ENCODE assay signal across 8 cellular contexts in genomic region chr9:131238402-131239021, GRCh38. TPM values are rescaled to one million over a fixed set of nuclear protein-coding genes. Genes with fewer than 3 reads are reported as not detected.
DNase-seq lines count a peak whose midpoint lies in the region; ATAC-seq, FAIRE-seq and TF ChIP-seq lines count a peak whose summit lies in the region.

No MANE protein-coding gene starts in this region.

- H2AFZ ChIP-seq in GM12878 (ENCODE audit: control insufficient read depth, low read depth, low read length) (peak overlapping the region; percentile 78), mesenchymal stem cell (ENCODE audit: low read depth, low read length) (peak overlapping the region; percentile 58)

- H4K20me1 ChIP-seq in GM12878 (ENCODE audit: control insufficient read depth, insufficient read depth) = no peaks in the 10 kb centered on the region

- FAIRE-seq in GM12878 (lab: Jason Lieb, UNC) = no peak

- H3K4ac ChIP-seq in mesenchymal stem cell (ENCODE audit: low read depth in 1 of 2, low read length in 2 of 2) = peak overlapping the region; percentile 2 to 90

- H3K14ac ChIP-seq in mesenchymal stem cell (ENCODE audit: low read length in 2 of 2) = no peak overlapping the region

- no peak overlapping the region for H3K23ac ChIP-seq in mesenchymal stem cell (ENCODE audit: low read length in 2 of 2)

- peak overlapping the region; percentile 82 for H3K4me2 ChIP-seq in GM12878 (ENCODE audit: control insufficient read depth, insufficient read depth)
- no peak overlapping the region for H3K4me2 ChIP-seq in mesenchymal stem cell (ENCODE audit: low read length, poor library complexity, severe bottlenecking)

- RAD21 ChIA-PET in GM12878 (lab: Charles Lee; ENCODE audit: unreplicated experiment) = interaction anchor here (1.1 to 1.9 kb wide), 4 partner anchors 11 to 58 kb away, joined by 3 to 10 read pairs (median 6); no protein-coding TSS in a partner anchor

- SMC1A ChIA-PET in GM12878 (lab: Charles Lee; ENCODE audit: uncharacterized antibody, unreplicated experiment) = interaction anchor here (1.0 to 2.5 kb wide), 6 partner anchors 11 to 98 kb away, joined by 3 to 17 read pairs (median 3); no protein-coding TSS in a partner anchor

- H3K36me3 ChIP-seq in GM12878 (ENCODE audit: control insufficient read depth in 2 of 2, insufficient read depth in 2 of 2, low read length in 1 of 2) (peaks cover 8% of the 10 kb centered on the region in 2 experiments), mesenchymal stem cell (ENCODE audit: control insufficient read depth in 1 of 2, insufficient read depth in 2 of 2, low read depth in 1 of 2, low read length in 2 of 2) (peaks cover 27% of the 10 kb centered on the region in 2 experiments)

- no peaks in the 10 kb centered on the region for H3K27me3 ChIP-seq in GM12878 (replicated peaks in 1 of 2; ENCODE audit: control insufficient read depth in 2 of 2, insufficient read depth in 2 of 2, low read length in 1 of 2)
- H3K27me3 ChIP-seq in mesenchymal stem cell (ENCODE audit: control insufficient read depth in 1 of 2, insufficient read depth in 1 of 2, low read length in 2 of 2) = peaks cover 0 to 18% of the 10 kb centered on the region in 2 experiments

- TF ChIP-seq RAD21 in GM12878 (IDR thresholded peaks at IDR 0.05; ENCODE audit: insufficient read depth, low read depth, low read length) = no peak

- no peak overlapping the region for H2AK5ac ChIP-seq in mesenchymal stem cell (ENCODE audit: low read length, severe bottlenecking)

- intact Hi-C loops in GM12878 (cut with micrococcal nuclease; ENCODE audit: unreplicated experiment) = loop anchor here (2.0 to 5.0 kb wide), 2 partner anchors 14 to 99 kb away; no protein-coding TSS in a partner anchor

- TF ChIP-seq CTCF in GM12878 (IDR thresholded peaks at IDR 0.05 in 2 of 3, conservative IDR thresholded peaks at IDR 0.05 in 1 of 3; ENCODE audit: control insufficient read depth in 2 of 3, extremely low read depth in 1 of 3, insufficient read depth in 1 of 3, low read depth in 3 of 3, low read length in 3 of 3) = no peak

- peak overlapping the region; percentile 86 for H3K27ac ChIP-seq in GM12878 (ENCODE audit: control insufficient read depth, insufficient read depth)
- peak overlapping the region; percentile 38 for H3K27ac ChIP-seq in mesenchymal stem cell (ENCODE audit: low read length, poor library complexity, severe bottlenecking)

- peak overlapping the region; percentile 36 for H2BK15ac ChIP-seq in mesenchymal stem cell (ENCODE audit: low read depth, poor library complexity, severe bottlenecking)

- no peaks in the 10 kb centered on the region for H3K79me2 ChIP-seq in GM12878 (ENCODE audit: control insufficient read depth, insufficient read depth, low read length)

- H3K9me3 ChIP-seq in GM12878 (replicated peaks; ENCODE audit: control insufficient read depth, insufficient read depth, low read length) (no peaks in the 10 kb centered on the region), mesenchymal stem cell (ENCODE audit: control insufficient read depth, low read length) (peaks cover 3% of the 10 kb centered on the region)

- TF ChIP-seq EP300 in GM12878 (IDR thresholded peaks at IDR 0.05; ENCODE audit: borderline replicate concordance in 1 of 2, control insufficient read depth in 1 of 2, low read depth in 2 of 2, low read length in 2 of 2) = peak in 1 of 2 experiments; percentile 38; a peak in 1 of 4 replicates

- DNase-seq in NCI-H748 (lab: John Stamatoyannopoulos, UW; ENCODE audit: unreplicated experiment) (peak; percentile 29), NCI-H748 treated with DMSO at 0.1 percent for 48 hours (lab: John Stamatoyannopoulos, UW) (no peak), GM12878 (ENCODE audit: low read depth, low spot score) (no peak), mesenchymal stem cell (peak; percentile 53), occipital lobe (lab: John Stamatoyannopoulos, UW) (no peak), DMS153 treated with DMSO at 0.1 percent for 48 hours (lab: John Stamatoyannopoulos, UW; ENCODE audit: unreplicated experiment) (no peak), HK-2 (ENCODE audit: unreplicated experiment) (no peak)

- BruUV-seq in GM12878 (replicated peaks; lab: Mats Ljungman, UMichigan) = no TSS peak

- H3K9ac ChIP-seq in GM12878 (ENCODE audit: control insufficient read depth, insufficient read depth, low read length) (peak overlapping the region; percentile 61), mesenchymal stem cell (ENCODE audit: low read length) (peak overlapping the region; percentile 68)

- peak; percentile 25 for ATAC-seq in HG03432 (IDR thresholded peaks at IDR 0.05; ENCODE audit: unreplicated experiment)
- peak; percentile 45 for ATAC-seq in GM12878

- POLR2A ChIA-PET in GM12878 (lab: Charles Lee) = interaction anchor here (0.8 to 2.4 kb wide), 6 partner anchors 10 to 58 kb away, joined by 3 to 12 read pairs (median 4); no protein-coding TSS in a partner anchor

- H3K4me3 ChIP-seq in GM12878 (no peak overlapping the region), mesenchymal stem cell (ENCODE audit: insufficient read depth in 1 of 2, low read depth in 1 of 2, low read length in 2 of 2) (peak overlapping the region in 1 of 2 experiments; percentile 42)

- no peak; the same call in 1 of the 2 replicates for TF ChIP-seq POLR2A in GM12878 (IDR thresholded peaks at IDR 0.05; ENCODE audit: low read depth, low read length)

- CTCF ChIA-PET in GM12878 (lab: Yijun Ruan, JAX) = interaction anchor here (0.7 to 2.3 kb wide), 6 partner anchors 14 to 97 kb away, joined by 3 to 10 read pairs (median 7); no protein-coding TSS in a partner anchor

- 63% methylated on average over 23 of the region's 23 CpGs for WGBS in GM12878 (ENCODE audit: insufficient coverage, insufficient replicate concordance, low lambda C conversion rate, missing lambda C conversion rate)
- WGBS in mesenchymal stem cell = 69% methylated on average over 23 of the region's 23 CpGs

- H2BK5ac ChIP-seq in mesenchymal stem cell (ENCODE audit: low read depth, low read length, poor library complexity, severe bottlenecking) = no peak overlapping the region

- H4K8ac ChIP-seq in mesenchymal stem cell (ENCODE audit: low read length) = peak overlapping the region; percentile 97

- peak overlapping the region; percentile 42 to 78 for H3K18ac ChIP-seq in mesenchymal stem cell (ENCODE audit: low read depth in 1 of 2, low read length in 2 of 2)

- H2BK12ac ChIP-seq in mesenchymal stem cell (ENCODE audit: low read length in 2 of 2) = peak overlapping the region; percentile 28 to 57

- peaks cover 17% of the 10 kb centered on the region for H3K4me1 ChIP-seq in GM12878 (ENCODE audit: control insufficient read depth, insufficient read depth, low read length)
- H3K4me1 ChIP-seq in mesenchymal stem cell (ENCODE audit: control insufficient read depth, insufficient read depth, low read depth, low read length) = peaks cover 16% of the 10 kb centered on the region

- peak overlapping the region; percentile 87 for H4K91ac ChIP-seq in mesenchymal stem cell (ENCODE audit: low read length)

- H3K79me1 ChIP-seq in mesenchymal stem cell (replicated peaks; ENCODE audit: low read length, poor library complexity, severe bottlenecking) = no peaks in the 10 kb centered on the region

- in situ Hi-C loops in GM12878 (cut with MboI) = no loop called here

- peak overlapping the region; percentile 23 for H2BK120ac ChIP-seq in mesenchymal stem cell (ENCODE audit: low read depth, low read length)

TF ChIP-seq in GM12878, 131 proteins besides CTCF, POLR2A, EP300 and RAD21 (continues in another document):
- TF ChIP-seq RUNX3 (IDR thresholded peaks at IDR 0.05; ENCODE audit: low read length) (peak; percentile 16; the same call in 1 of the 2 replicates), TARDBP (IDR thresholded peaks at IDR 0.05; ENCODE audit: borderline replicate concordance) (0 out of 2 replicates have a peak, but pooled peaks have one; percentile 13), MTA3 (IDR thresholded peaks at IDR 0.05; ENCODE audit: borderline replicate concordance, low read length) (no peak)

RNA-seq across cellular contexts. Expression of gene FAM78A, which starts 37.8 kb away (rescaled TPM):
- 21.7 and 24.1 TPM in 2 replicates for total RNA-seq in GM12878 (2013; cell fraction: nucleolus; rRNA removed)
- total RNA-seq in GM12878 (2014; rRNA removed) (19.2 and 20.1 TPM in 2 replicates), GM12878 (2014; rRNA removed; fragmentation: Illumina TruSeq; extraction: Trizol) (10.5 and 11.0 TPM in 2 replicates), GM12878 (2021) (25.1 and 25.4 TPM in 2 replicates), occipital lobe (1.7 TPM)
- polyA plus RNA-seq in GM12878 (2011; ENCODE audit: low read depth) = 4.4 TPM
- polyA plus RNA-seq in GM12878 (2011; rRNA removed) (13.7 and 32.5 TPM in 2 replicates), GM12878 (2014; fragmentation: Illumina TruSeq; extraction: Trizol) (5.4 and 13.4 TPM in 2 replicates), GM12878 (2014; fragmentation: Nextera tagmentation; extraction: Ambion mirVana) (under 1 TPM; 0.18 to 0.66 TPM), GM12878 (2014; rRNA removed) (19.4 and 23.5 TPM in 2 replicates), GM12878 (2016; fragmentation: Nextera tagmentation; extraction: Ambion mirVana) (10 to 100 TPM in 1 of 2 experiments, 1 to 10 TPM in 1; 6.7 to 10.1 TPM)
- polyA plus RNA-seq in GM12878 (2011; cell fraction: cytosol; rRNA removed) = 31.2 and 49.8 TPM in 2 replicates
- 42.4 and 44.6 TPM in 2 replicates for polyA plus RNA-seq in GM12878 (2011; cell fraction: nucleus; rRNA removed)
- 14.3 and 17.2 TPM in 2 replicates for polyA plus RNA-seq in GM12878 (2012)
- 21.5 and 25.7 TPM in 2 replicates for polyA minus RNA-seq in GM12878 (2011; rRNA and poly(A)+ RNA removed)
- 19.4 and 22.6 TPM in 2 replicates for polyA minus RNA-seq in GM12878 (2011; cell fraction: cytosol; rRNA and poly(A)+ RNA removed)
- polyA minus RNA-seq in GM12878 (2011; cell fraction: nucleus; rRNA and poly(A)+ RNA removed) = 7.4 and 15.1 TPM in 2 replicates
- 0.72 TPM for polyA plus RNA-seq in mesenchymal stem cell (2013, experiment 1 of 2)
- 0.75 TPM for polyA plus RNA-seq in mesenchymal stem cell (2013, experiment 2 of 2)

RNA-seq across cellular contexts. Expression of gene PLPP7, which starts 51.0 kb away (rescaled TPM):
- not detected in 2 replicates for total RNA-seq in GM12878 (2013; cell fraction: nucleolus; rRNA removed)
- total RNA-seq in GM12878 (2014; rRNA removed) (0.38 and 0.40 TPM in 2 replicates), GM12878 (2014; rRNA removed; fragmentation: Illumina TruSeq; extraction: Trizol) (0.09 and 0.31 TPM in 2 replicates), GM12878 (2021) (0.72 and 0.97 TPM in 2 replicates), occipital lobe (5.5 TPM)
- polyA plus RNA-seq in GM12878 (2011; ENCODE audit: low read depth) = 0.28 TPM
- polyA plus RNA-seq in GM12878 (2011; rRNA removed) (not detected in 2 replicates), GM12878 (2014; fragmentation: Illumina TruSeq; extraction: Trizol) (not detected in 2 replicates), GM12878 (2014; fragmentation: Nextera tagmentation; extraction: Ambion mirVana) (under 1 TPM in 1 of 2 experiments, not detected in 1; 0.05 TPM), GM12878 (2014; rRNA removed) (0.12 and 0.25 TPM in 2 replicates), GM12878 (2016; fragmentation: Nextera tagmentation; extraction: Ambion mirVana) (1 to 10 TPM in 1 of 2 experiments, under 1 TPM in 1; 0.68 to 1.0 TPM)
- not detected in 2 replicates for polyA plus RNA-seq in GM12878 (2011; cell fraction: cytosol; rRNA removed)
- not detected in 2 replicates for polyA plus RNA-seq in GM12878 (2011; cell fraction: nucleus; rRNA removed)
- polyA plus RNA-seq in GM12878 (2012) = 0.37 and 0.38 TPM in 2 replicates
- not detected in 2 replicates for polyA minus RNA-seq in GM12878 (2011; rRNA and poly(A)+ RNA removed)
- polyA minus RNA-seq in GM12878 (2011; cell fraction: cytosol; rRNA and poly(A)+ RNA removed) = not detected in 2 replicates
- not detected in 2 replicates for polyA minus RNA-seq in GM12878 (2011; cell fraction: nucleus; rRNA and poly(A)+ RNA removed)
- polyA plus RNA-seq in mesenchymal stem cell (2013, experiment 1 of 2) = 0.17 TPM
- 0.14 TPM for polyA plus RNA-seq in mesenchymal stem cell (2013, experiment 2 of 2)

Comparison
In these comparisons a context has a peak if more than half of its experiments do, and no peak if none do; other contexts are left out.
1. DNase-seq: peak in NCI-H748 (single experiment) and mesenchymal stem cell (single experiment); none in NCI-H748 treated with DMSO at 0.1 percent for 48 hours (single experiment), GM12878 (single experiment), occipital lobe (single experiment), DMS153 treated with DMSO at 0.1 percent for 48 hours (single experiment) and HK-2 (single experiment).